In genomic region chr3:14627815-14628214, GRCh38 we compare ENCODE assay signal across 14 cellular contexts. TPM values are rescaled to one million over a fixed set of nuclear protein-coding genes. Genes with fewer than 3 reads are reported as not detected.
DNase-seq lines count a peak whose midpoint lies in the region; FAIRE-seq and TF ChIP-seq lines count a peak whose summit lies in the region.
"Had no signal": no experiment of that assay in that cellular context is flagged by ENCODE, and none has a peak within 500 bp of the region (broad histone marks: within the 10 kb centered on the region; RNA-seq: fewer than 3 reads in every experiment).

No MANE protein-coding gene starts in this region.

- no peaks in the 10 kb centered on the region for H3K27me3 ChIP-seq in SJSA1 (replicated peaks)
- H3K27me3 ChIP-seq in H1 (replicated peaks in 1 of 4; ENCODE audit: control insufficient read depth in 3 of 4, extremely low read depth in 1 of 4, insufficient read depth in 3 of 4, low read length in 3 of 4): no peaks in the 10 kb centered on the region

- H3K27me3 Mint-ChIP-seq in HFFc6 (ENCODE audit: insufficient read depth): peaks cover 7% of the 10 kb centered on the region

- peaks cover 3% of the 10 kb centered on the region; the same call in 1 of the 2 replicates for H3K36me3 ChIP-seq in SJSA1
- no peaks in the 10 kb centered on the region for H3K36me3 ChIP-seq in H1 (ENCODE audit: control insufficient read depth in 2 of 4, insufficient read depth in 4 of 4, low read length in 3 of 4)

- H2BK12ac ChIP-seq in H1 (ENCODE audit: low read depth, low read length): no peak overlapping the region

- no peak for TF ChIP-seq POLR2A in H1 (IDR thresholded peaks at IDR 0.05; ENCODE audit: control extremely low read depth in 1 of 2, low read depth in 2 of 2, low read length in 2 of 2)

- no peak overlapping the region for H4K8ac ChIP-seq in H1 (ENCODE audit: extremely low read depth, insufficient read depth, low read length)

- H3K27ac ChIP-seq in SJSA1 (peak overlapping the region; percentile 91), H1 (ENCODE audit: low read depth, low read length) (no peak overlapping the region)
- H3K27ac ChIP-seq: A549 had no signal

- no peak overlapping the region for H2BK15ac ChIP-seq in H1 (ENCODE audit: low read length)

- H2AK5ac ChIP-seq in H1 (ENCODE audit: low read depth, low read length): no peak overlapping the region

- H3K56ac ChIP-seq in H1 (replicated peaks; ENCODE audit: insufficient read length, low read depth, low read length): no peak overlapping the region

- H3K27ac Mint-ChIP-seq in HFFc6: peak overlapping the region; percentile 78; the same call in 1 of the 2 replicates
- H3K27ac Mint-ChIP-seq: CD14-positive monocyte; CD8-positive, alpha-beta T cell had no signal

- H4K5ac ChIP-seq in H1 (ENCODE audit: insufficient read length, low read depth, low read length): no peak overlapping the region

- peaks cover 2% of the 10 kb centered on the region; the same call in 1 of the 2 replicates for H3K23me2 ChIP-seq in H1 (ENCODE audit: low read depth, low read length)

- H3K9me3 ChIP-seq in SJSA1 (replicated peaks): no peaks in the 10 kb centered on the region
- H3K9me3 ChIP-seq in H1 (ENCODE audit: insufficient read depth in 2 of 2, low read depth in 1 of 2, low read length in 1 of 2): no peaks in the 10 kb centered on the region
- H3K9me3 ChIP-seq: Caco-2 had no signal

- H3K4me3 Mint-ChIP-seq in HFFc6: no peak overlapping the region
- H3K4me3 Mint-ChIP-seq: CD14-positive monocyte; CD8-positive, alpha-beta T cell had no signal

- H3K4me1 Mint-ChIP-seq in HFFc6 (ENCODE audit: low read depth): peaks cover 22% of the 10 kb centered on the region
- H3K4me1 Mint-ChIP-seq: CD14-positive monocyte had no signal

- CTCF ChIA-PET in H1 (lab: Charles Lee; ENCODE audit: partially characterized antibody): interaction anchor here (1.6 to 7.0 kb wide), 4 partner anchors 8 to 119 kb away, joined by 4 to 35 read pairs (median 6); no protein-coding TSS in a partner anchor

- H3K9ac ChIP-seq in H1 (replicated peaks in 1 of 4; ENCODE audit: extremely low read depth in 1 of 4, low read depth in 3 of 4, low read length in 3 of 4): no peak overlapping the region

- H3K14ac ChIP-seq in H1 (ENCODE audit: insufficient read length): no peak overlapping the region

- H3K4ac ChIP-seq in H1 (replicated peaks; ENCODE audit: insufficient read length, low read depth, low read length): no peak overlapping the region

- no peak overlapping the region for H3K4me2 ChIP-seq in H1 (ENCODE audit: insufficient read depth in 1 of 2, low read depth in 2 of 2, low read length in 2 of 2)
- H3K4me2 ChIP-seq: A549 had no signal

- H3K79me1 ChIP-seq in H1 (ENCODE audit: low read depth, low read length): no peaks in the 10 kb centered on the region; the same call in 1 of the 2 replicates

- H3K4me3 ChIP-seq in SJSA1: no peak overlapping the region
- H3K4me3 ChIP-seq in H1 (ENCODE audit: extremely low read depth in 1 of 4, insufficient read depth in 2 of 4, low read depth in 3 of 4, low read length in 4 of 4): no peak overlapping the region
- H3K4me3 ChIP-seq: A549 had no signal

- POLR2A ChIA-PET in H1 (lab: Charles Lee; ENCODE audit: partially characterized antibody): interaction anchor here (2.1 kb wide), 1 partner anchor 10 kb away, joined by 6 read pairs; no protein-coding TSS in a partner anchor

- H3K4me1 ChIP-seq in SJSA1 (replicated peaks) (peaks cover 62% of the 10 kb centered on the region), H1 (replicated peaks in 1 of 4; ENCODE audit: control insufficient read depth in 3 of 4, insufficient read depth in 4 of 4, low read length in 3 of 4) (peaks cover 0 to 5% (median 0%) of the 10 kb centered on the region in 4 experiments; a peak in 3 of 7 replicates)
- H3K4me1 ChIP-seq: Caco-2 had no signal

- no peak for FAIRE-seq in H1 (lab: Jason Lieb, UNC)
- FAIRE-seq: A549, H54 had no signal

- H3K9me3 Mint-ChIP-seq in HFFc6: no peaks in the 10 kb centered on the region
- H3K9me3 Mint-ChIP-seq: CD8-positive, alpha-beta T cell had no signal

- 85% methylated on average over 6 of the region's 6 CpGs; no CpG with 5 or more reads in 1 of the 2 experiments for WGBS in H1 (ENCODE audit: extremely low coverage in 1 of 2, insufficient coverage in 1 of 2, insufficient read length in 1 of 2, insufficient replicate concordance in 2 of 2, low coverage in 1 of 2, low lambda C conversion rate in 2 of 2, missing lambda C conversion rate in 1 of 2), 2 experiments

- DNase-seq in HFFc6 (no peak), SJSA1 (ENCODE audit: low read depth in 1 of 2, low spot score in 2 of 2) (no peak), H1 (ENCODE audit: low read depth in 1 of 2, low spot score in 2 of 2) (no peak), HuH-7 (ENCODE audit: low spot score) (no peak), NCI-H774 (lab: John Stamatoyannopoulos, UW) (no peak), NCI-H526 treated with DMSO at 0.1 percent for 48 hours (lab: John Stamatoyannopoulos, UW) (no peak)
- no peak for DNase-seq in stimulated activated CD4-positive, alpha-beta T cell treated with anti-CD3 and anti-CD28 coated beads, Interleukin-12 subunit alpha, Interleukin-12 subunit beta, amount 100 ng/mL, for 4 hours
- DNase-seq: Caco-2; CD8-positive, alpha-beta T cell had no signal

- H3K79me2 ChIP-seq in H1 (ENCODE audit: control insufficient read depth in 1 of 2, insufficient read depth in 2 of 2, low read length in 2 of 2): no peaks in the 10 kb centered on the region

- no peak overlapping the region for H3K18ac ChIP-seq in H1 (ENCODE audit: extremely low read depth, low read length)

- no peak overlapping the region for H2BK5ac ChIP-seq in H1 (ENCODE audit: low read depth, low read length)

- TF ChIP-seq RAD21 in H1 (IDR thresholded peaks at IDR 0.05 in 1 of 2, conservative IDR thresholded peaks at IDR 0.05 in 1 of 2; ENCODE audit: low read depth in 2 of 2, low read length in 2 of 2): no peak

- no peak overlapping the region for H2BK20ac ChIP-seq in H1 (ENCODE audit: low read length)

- H3K23ac ChIP-seq in H1 (ENCODE audit: insufficient read length): no peak overlapping the region

- H4K20me1 ChIP-seq in H1 (replicated peaks in 1 of 2; ENCODE audit: control insufficient read depth in 1 of 2, insufficient read depth in 2 of 2, low read length in 2 of 2): no peaks in the 10 kb centered on the region

- H2BK120ac ChIP-seq in H1 (replicated peaks; ENCODE audit: low read depth, low read length): no peak overlapping the region

- TF ChIP-seq CTCF in HFFc6 (IDR thresholded peaks at IDR 0.05) (no peak), H1 (IDR thresholded peaks at IDR 0.05; ENCODE audit: control extremely low read depth in 1 of 3, insufficient read depth in 1 of 3, low read depth in 1 of 3, low read length in 3 of 3) (no peak)

- no peaks in the 10 kb centered on the region for H3K36me3 Mint-ChIP-seq in HFFc6 (ENCODE audit: low read depth)
- H3K36me3 Mint-ChIP-seq: CD14-positive monocyte; CD8-positive, alpha-beta T cell had no signal

- no peak for TF ChIP-seq EP300 in H1 (IDR thresholded peaks at IDR 0.05; ENCODE audit: borderline replicate concordance in 1 of 2, low read depth in 2 of 2, low read length in 2 of 2)

- H2AFZ ChIP-seq in H1 (ENCODE audit: low read length): peak overlapping the region; percentile 78; the same call in 1 of the 2 replicates

- H4K91ac ChIP-seq in H1 (replicated peaks; ENCODE audit: insufficient read length, low read length): no peak overlapping the region

TF ChIP-seq in H1, 55 proteins besides CTCF, POLR2A, EP300 and RAD21 (continues in another document):
- no peak for TF ChIP-seq SP1 (IDR thresholded peaks at IDR 0.05; ENCODE audit: low read depth, low read length)
- no peak for TF ChIP-seq KDM1A (IDR thresholded peaks at IDR 0.05; ENCODE audit: borderline replicate concordance, low read length)
- TF ChIP-seq MAFK (IDR thresholded peaks at IDR 0.05; ENCODE audit: low read depth, low read length): no peak
- no peak for TF ChIP-seq TEAD4 (IDR thresholded peaks at IDR 0.05; ENCODE audit: low read depth, low read length)
- no peak for TF ChIP-seq SIN3A (conservative IDR thresholded peaks at IDR 0.05 in 1 of 2, IDR thresholded peaks at IDR 0.05 in 1 of 2; ENCODE audit: low read depth in 1 of 2, low read length in 2 of 2)
- TF ChIP-seq FOSL1 (IDR thresholded peaks at IDR 0.05; ENCODE audit: insufficient read depth, low read depth, low read length): no peak
- TF ChIP-seq YY1 (IDR thresholded peaks at IDR 0.05; ENCODE audit: low read depth, low read length): no peak
- no peak for TF ChIP-seq RXRA (IDR thresholded peaks at IDR 0.05; ENCODE audit: insufficient read depth, low read depth, low read length)
- TF ChIP-seq POLR2AphosphoS5 (IDR thresholded peaks at IDR 0.05; ENCODE audit: low read depth, low read length): no peak
- TF ChIP-seq KDM4A (IDR thresholded peaks at IDR 0.05; ENCODE audit: low read depth, low read length, severe bottlenecking): no peak
- TF ChIP-seq CHD2 (IDR thresholded peaks at IDR 0.05; ENCODE audit: low read length): no peak

RNA-seq across cellular contexts. Expression of gene CCDC174, which starts 23.7 kb away (rescaled TPM):
- 10 to 100 TPM in 5 of 6 experiments, 1 to 10 TPM in 1; 8.7 to 13.4 (median 10.5) TPM for total RNA-seq in HFFc6 (2021; fragmentation: NEBNext Ultra II Directional; extraction: Animal tissue kit (Norgen Biotek cat#: 25700))
- 15.9 and 16.9 TPM in 2 replicates for total RNA-seq in SJSA1 (2014; rRNA removed; shearing (Covaris generic))
- total RNA-seq in H1 (2021; fragmentation: NEBNext Ultra II Directional; extraction: Animal tissue kit (Norgen Biotek cat#: 25700)): 11.9 and 14.1 TPM in 2 replicates
- polyA plus RNA-seq in H1 (2011; rRNA removed): 3.5 and 5.5 TPM in 2 replicates
- polyA plus RNA-seq in H1 (2011; cell fraction: cytosol; rRNA removed): 5.2 TPM
- 8.5 TPM for polyA plus RNA-seq in H1 (2011; cell fraction: nucleus; rRNA removed)
- 8.1 to 10.3 TPM (median 8.9 TPM) in 4 replicates for polyA plus RNA-seq in H1 (2012, experiment 1 of 2)
- polyA plus RNA-seq in H1 (2012, experiment 2 of 2): 1.4 TPM
- 12.0 TPM for polyA plus RNA-seq in H1 (2013, experiment 1 of 2)
- polyA plus RNA-seq in H1 (2013, experiment 2 of 2): 10.3 TPM
- polyA minus RNA-seq in H1 (2011; rRNA and poly(A)+ RNA removed): 3.7 and 4.2 TPM in 2 replicates
- polyA minus RNA-seq in H1 (2011; cell fraction: cytosol; rRNA and poly(A)+ RNA removed): 2.9 TPM
- 6.6 TPM for polyA minus RNA-seq in H1 (2011; cell fraction: nucleus; rRNA and poly(A)+ RNA removed)

RNA-seq across cellular contexts. Expression of gene C3orf20, which starts 47.1 kb away (rescaled TPM):
- not detected for total RNA-seq in HFFc6 (2021; fragmentation: NEBNext Ultra II Directional; extraction: Animal tissue kit (Norgen Biotek cat#: 25700))
- not detected in 2 replicates for total RNA-seq in SJSA1 (2014; rRNA removed; shearing (Covaris generic))
- not detected in 2 replicates for total RNA-seq in H1 (2021; fragmentation: NEBNext Ultra II Directional; extraction: Animal tissue kit (Norgen Biotek cat#: 25700))
- not detected in 2 replicates for polyA plus RNA-seq in H1 (2011; rRNA removed)
- not detected for polyA plus RNA-seq in H1 (2011; cell fraction: cytosol; rRNA removed)
- not detected for polyA plus RNA-seq in H1 (2011; cell fraction: nucleus; rRNA removed)
- not detected in 4 replicates for polyA plus RNA-seq in H1 (2012, experiment 1 of 2)
- not detected for polyA plus RNA-seq in H1 (2012, experiment 2 of 2)
- polyA plus RNA-seq in H1 (2013, experiment 1 of 2): 0.02 TPM
- not detected for polyA plus RNA-seq in H1 (2013, experiment 2 of 2)
- 0.03 TPM in 1 of 2 replicates, not detected in the other for polyA minus RNA-seq in H1 (2011; rRNA and poly(A)+ RNA removed)
- not detected for polyA minus RNA-seq in H1 (2011; cell fraction: cytosol; rRNA and poly(A)+ RNA removed)
- polyA minus RNA-seq in H1 (2011; cell fraction: nucleus; rRNA and poly(A)+ RNA removed): not detected
- total RNA-seq: HT-29 had no signal
- polyA plus RNA-seq: BJ, CD14-positive monocyte had no signal
